10 cellular contexts compared by ENCODE assay signal in the genomic region with DNA sequence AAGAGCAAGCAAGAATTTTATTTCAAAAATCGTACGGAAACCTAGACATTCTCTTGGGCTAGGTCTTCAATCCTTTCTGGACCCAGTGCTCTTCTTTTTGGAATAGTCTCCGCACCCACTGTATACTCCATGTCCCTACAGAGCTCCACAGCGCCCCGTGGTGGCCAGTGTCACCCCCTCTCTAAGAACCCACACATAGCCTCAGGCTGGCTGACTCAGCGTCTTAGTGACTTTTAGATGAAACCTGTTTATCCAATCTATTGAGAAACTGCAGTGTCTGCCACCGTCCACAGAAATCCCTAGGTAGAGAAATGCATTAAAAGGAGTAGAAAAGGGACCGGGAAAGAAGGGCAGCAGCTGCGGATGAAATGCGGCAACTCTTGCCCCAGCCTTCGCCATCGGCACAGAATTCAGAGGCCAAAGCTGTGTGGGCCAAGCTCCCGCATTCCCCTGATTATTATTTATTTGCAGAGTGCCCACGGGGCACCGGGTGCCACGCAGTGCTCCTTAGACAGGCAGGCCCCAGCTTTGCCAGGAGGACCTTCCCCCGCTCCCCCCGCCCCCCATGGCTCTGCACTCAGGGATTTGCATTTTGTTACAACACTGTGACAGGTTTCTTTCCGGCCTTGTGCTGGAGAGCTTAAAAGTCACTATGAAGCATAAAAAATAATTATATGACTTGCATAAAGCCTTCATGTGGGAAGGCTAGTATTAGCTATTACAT.
A peak's percentile ranks its signal among the peaks of the same experiment; 100 is the strongest.
DNase-seq lines count a peak whose midpoint lies in the region; TF ChIP-seq lines count a peak whose summit lies in the region.
"Had no signal": no experiment of that assay in that cellular context is flagged by ENCODE, and none has a peak within 500 bp of the region (broad histone marks: within the 10 kb centered on the region; RNA-seq: fewer than 3 reads in every experiment).

No MANE protein-coding gene starts in this region.

- H3K27ac ChIP-seq in 22Rv1 = no peak overlapping the region
- no peak overlapping the region for H3K27ac ChIP-seq in OCI-LY1 (ENCODE audit: low read depth, low read length, poor library complexity, severe bottlenecking)
- H3K27ac ChIP-seq: Peyer's patch had no signal

- TF ChIP-seq POLR2A in erythroblast (IDR thresholded peaks at IDR 0.05; ENCODE audit: low read length) = no peak

- no peak overlapping the region for H3K4me3 ChIP-seq in OCI-LY1 (ENCODE audit: low read depth, low read length, poor library complexity, severe bottlenecking)
- H3K4me3 ChIP-seq: Peyer's patch, skin epidermis had no signal

- no peaks in the 10 kb centered on the region for H3K36me3 ChIP-seq in OCI-LY1 (ENCODE audit: insufficient read depth, low read length)
- H3K36me3 ChIP-seq: Peyer's patch had no signal

- H3K4me1 ChIP-seq in OCI-LY1 (ENCODE audit: insufficient read depth, low read length, severe bottlenecking) = peaks cover 10% of the 10 kb centered on the region
- H3K4me1 ChIP-seq: Peyer's patch had no signal

- no peaks in the 10 kb centered on the region for H4K20me1 ChIP-seq in OCI-LY1 (ENCODE audit: insufficient read depth, low read length)

- no peaks in the 10 kb centered on the region for H3K9me2 ChIP-seq in OCI-LY1 (ENCODE audit: low read depth, low read length)

- DNase-seq in ELF-1 (ENCODE audit: low read depth, low spot score) (peak; percentile 93), erythroblast (lab: John Stamatoyannopoulos, UW) (peak; percentile 16 to 43), DMS79 treated with DMSO at 0.1 percent for 48 hours (lab: John Stamatoyannopoulos, UW) (no peak), NCI-H2081 (lab: John Stamatoyannopoulos, UW) (no peak), GM10266 (ENCODE audit: extremely low spot score) (no peak), HPDE6-E6E7 (ENCODE audit: extremely low spot score) (no peak)
- DNase-seq: Peyer's patch had no signal

- TF ChIP-seq CTCF in 22Rv1 (IDR thresholded peaks at IDR 0.05) = peak; percentile 64
- TF ChIP-seq CTCF in OCI-LY1 (IDR thresholded peaks at IDR 0.05; ENCODE audit: low read length) = peak; percentile 75
- no peak for TF ChIP-seq CTCF in GM10266 (IDR thresholded peaks at IDR 0.05; ENCODE audit: control insufficient read depth, insufficient read depth, low read depth, missing control alignments)

- no peaks in the 10 kb centered on the region for H3K79me2 ChIP-seq in OCI-LY1 (ENCODE audit: insufficient read depth, low read length)

- no peak overlapping the region for H3K9ac ChIP-seq in OCI-LY1 (ENCODE audit: low read length)

- H3K27me3 ChIP-seq in OCI-LY1 (ENCODE audit: insufficient read depth, low read length) = peaks cover 2% of the 10 kb centered on the region; the same call in 1 of the 2 replicates
- H3K27me3 ChIP-seq: Peyer's patch had no signal

- H3F3A ChIP-seq in OCI-LY1 (ENCODE audit: insufficient read depth, low read length) = no peaks in the 10 kb centered on the region

- no peak overlapping the region for H2AFZ ChIP-seq in OCI-LY1 (ENCODE audit: low read length)

- H3K9me3 ChIP-seq in OCI-LY1 (ENCODE audit: low read length) = no peaks in the 10 kb centered on the region
- H3K9me3 ChIP-seq: Peyer's patch had no signal

- H3K4me2 ChIP-seq in OCI-LY1 (ENCODE audit: low read length) = no peak overlapping the region; the same call in 1 of the 2 replicates

Comparison
In these comparisons a context has a peak if more than half of its experiments do, and no peak if none do; other contexts are left out.
1. DNase-seq: peak in ELF-1 (single experiment) and erythroblast (2 of 2); none in DMS79 treated with DMSO at 0.1 percent for 48 hours (single experiment), NCI-H2081 (0 of 2), GM10266 (single experiment) and HPDE6-E6E7 (single experiment).